ENCODE assay signal across 1 cellular context in the genomic region with DNA sequence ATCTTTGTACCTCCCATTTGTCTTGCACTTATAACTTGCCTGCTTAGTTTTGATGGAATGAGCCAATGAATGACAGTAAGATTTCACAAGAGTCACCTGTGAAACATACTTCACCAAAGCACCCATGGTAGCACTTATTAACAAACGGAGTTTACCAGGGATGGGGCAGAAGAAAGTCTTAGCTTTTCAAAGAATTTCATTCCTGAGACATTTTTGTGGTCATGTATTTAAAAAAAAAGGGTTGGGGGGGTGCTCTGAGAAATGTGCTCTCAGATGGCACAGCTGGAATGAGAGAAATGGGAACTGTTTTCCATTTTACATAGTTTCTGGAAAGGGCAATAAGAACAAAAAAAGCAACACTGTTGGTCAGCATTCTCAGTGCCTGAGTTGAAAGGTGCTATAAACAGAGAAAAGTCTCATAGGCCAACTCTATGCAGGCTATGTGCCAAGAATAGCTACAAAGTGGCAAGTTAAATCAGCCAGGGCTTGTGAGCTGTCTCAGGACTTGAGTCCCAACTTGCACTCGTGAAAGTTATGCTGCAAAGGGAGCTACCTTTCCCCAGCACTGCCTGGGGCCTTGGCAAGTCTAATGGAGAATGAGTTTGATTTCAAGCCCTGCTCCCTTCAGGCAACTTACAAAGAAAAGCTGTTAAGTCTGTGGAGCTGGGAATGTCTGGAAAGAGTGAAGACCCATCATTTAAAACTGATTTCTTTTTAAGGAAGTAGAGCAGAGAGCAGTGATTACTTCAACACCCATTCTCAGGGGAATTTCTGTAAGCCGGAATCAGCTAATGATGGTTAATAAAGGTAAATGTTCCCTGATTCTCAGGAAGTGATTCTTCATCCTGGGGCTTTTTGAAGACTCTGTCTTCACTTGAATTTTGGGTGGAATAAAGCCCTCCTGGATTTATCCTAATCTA.
TF ChIP-seq lines count a peak whose summit lies in the region.

No MANE protein-coding gene starts in this region.

TF ChIP-seq in HepG2, 621 proteins besides CTCF, POLR2A, EP300 and RAD21 (continued from another document):
- TF ChIP-seq, protein P1, sequence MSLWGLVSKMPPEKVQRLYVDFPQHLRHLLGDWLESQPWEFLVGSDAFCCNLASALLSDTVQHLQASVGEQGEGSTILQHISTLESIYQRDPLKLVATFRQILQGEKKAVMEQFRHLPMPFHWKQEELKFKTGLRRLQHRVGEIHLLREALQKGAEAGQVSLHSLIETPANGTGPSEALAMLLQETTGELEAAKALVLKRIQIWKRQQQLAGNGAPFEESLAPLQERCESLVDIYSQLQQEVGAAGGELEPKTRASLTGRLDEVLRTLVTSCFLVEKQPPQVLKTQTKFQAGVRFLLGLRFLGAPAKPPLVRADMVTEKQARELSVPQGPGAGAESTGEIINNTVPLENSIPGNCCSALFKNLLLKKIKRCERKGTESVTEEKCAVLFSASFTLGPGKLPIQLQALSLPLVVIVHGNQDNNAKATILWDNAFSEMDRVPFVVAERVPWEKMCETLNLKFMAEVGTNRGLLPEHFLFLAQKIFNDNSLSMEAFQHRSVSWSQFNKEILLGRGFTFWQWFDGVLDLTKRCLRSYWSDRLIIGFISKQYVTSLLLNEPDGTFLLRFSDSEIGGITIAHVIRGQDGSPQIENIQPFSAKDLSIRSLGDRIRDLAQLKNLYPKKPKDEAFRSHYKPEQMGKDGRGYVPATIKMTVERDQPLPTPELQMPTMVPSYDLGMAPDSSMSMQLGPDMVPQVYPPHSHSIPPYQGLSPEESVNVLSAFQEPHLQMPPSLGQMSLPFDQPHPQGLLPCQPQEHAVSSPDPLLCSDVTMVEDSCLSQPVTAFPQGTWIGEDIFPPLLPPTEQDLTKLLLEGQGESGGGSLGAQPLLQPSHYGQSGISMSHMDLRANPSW (CRISPR knock-in tag; IDR thresholded peaks at IDR 0.05; ENCODE audit: borderline replicate concordance) = no peak
- TF ChIP-seq ZNF782 (CRISPR knock-in tag; IDR thresholded peaks at IDR 0.05; ENCODE audit: borderline replicate concordance) = no peak
- TF ChIP-seq ZNF282 (IDR thresholded peaks at IDR 0.05; ENCODE audit: partially characterized antibody) = no peak
- TF ChIP-seq ZSCAN21 (CRISPR knock-in tag; IDR thresholded peaks at IDR 0.05; ENCODE audit: borderline replicate concordance) = no peak
